ENCODE assay signal across 19 cellular contexts in the genomic region with DNA sequence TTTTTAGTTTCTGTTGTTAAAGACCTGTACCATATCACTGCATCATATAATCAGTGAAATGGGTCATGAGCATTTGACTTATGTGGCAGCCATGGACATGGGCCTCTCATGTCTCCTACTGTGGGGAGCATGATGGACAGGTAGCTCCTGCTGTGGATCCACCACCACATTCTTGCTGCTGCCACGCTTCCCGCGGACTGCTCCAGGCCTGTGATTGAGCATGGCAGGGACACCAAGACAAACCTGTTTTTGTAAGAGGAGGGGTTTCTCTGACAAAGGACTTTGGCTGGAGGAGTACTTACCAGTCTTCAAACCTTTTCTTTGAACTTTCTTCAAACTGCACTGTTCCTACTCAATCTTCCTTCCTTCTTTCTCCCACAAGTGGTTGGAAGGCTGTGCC. TPM values are rescaled to one million over a fixed set of nuclear protein-coding genes. Genes with fewer than 3 reads are reported as not detected.
DNase-seq lines count a peak whose midpoint lies in the region; ATAC-seq, FAIRE-seq and TF ChIP-seq lines count a peak whose summit lies in the region.
"Had no signal": no experiment of that assay in that cellular context is flagged by ENCODE, and none has a peak within 500 bp of the region (broad histone marks: within the 10 kb centered on the region; RNA-seq: fewer than 3 reads in every experiment).

No MANE protein-coding gene starts in this region.

- no peak overlapping the region for H3K4me3 Mint-ChIP-seq in Caco-2 (ENCODE audit: unreplicated experiment)
- H3K4me3 Mint-ChIP-seq in H9, result no peak overlapping the region; a peak in 1 of 5 replicates
- H3K4me3 Mint-ChIP-seq in endodermal cell, result no peak overlapping the region
- H3K4me3 Mint-ChIP-seq in nephron progenitor cell, result no peak overlapping the region

- no peak for FAIRE-seq in GM12892 (lab: Jason Lieb, UNC)
- FAIRE-seq: G401.6, GM12891, GM19239, H54, HepG2, HTR-8/SVneo had no signal

- H2BK120ac ChIP-seq in H9 (ENCODE audit: low read depth, low read length, poor library complexity, severe bottlenecking), result no peak overlapping the region

- no peak overlapping the region for H3K23ac ChIP-seq in H9 (ENCODE audit: insufficient read length, low read depth, low read length)

- no peak overlapping the region for H2AK5ac ChIP-seq in H9 (ENCODE audit: insufficient read length, low read length)

- no peaks in the 10 kb centered on the region for H3K27me3 Mint-ChIP-seq in Caco-2 (ENCODE audit: insufficient read depth, unreplicated experiment)
- no peaks in the 10 kb centered on the region for H3K27me3 Mint-ChIP-seq in H9 (ENCODE audit: low read depth)
- H3K27me3 Mint-ChIP-seq in endodermal cell (ENCODE audit: insufficient read depth), result no peaks in the 10 kb centered on the region
- no peaks in the 10 kb centered on the region for H3K27me3 Mint-ChIP-seq in nephron progenitor cell (ENCODE audit: low read depth, poor library complexity)

- H3K36me3 ChIP-seq in Caco-2 (ENCODE audit: control insufficient read depth, insufficient read depth, low read length) (no peaks in the 10 kb centered on the region), endodermal cell (ENCODE audit: control insufficient read depth, insufficient read depth, low read length) (no peaks in the 10 kb centered on the region), heart right ventricle (no peaks in the 10 kb centered on the region)
- H3K36me3 ChIP-seq: BLaER1 treated with 17β-estradiol and CSF1 and Interleukin-3, amounts not matched to agents 10 nM and 100 nM had no signal

- no peak overlapping the region for H2BK12ac ChIP-seq in H9 (ENCODE audit: insufficient read length, low read depth, low read length)

- no peaks in the 10 kb centered on the region for H3K79me1 ChIP-seq in H9 (ENCODE audit: insufficient read depth, low read depth, low read length, poor library complexity, severe bottlenecking)

- ATAC-seq in heart right ventricle, result no peak
- ATAC-seq: HepG2 had no signal

- no peak overlapping the region for H3K9ac ChIP-seq in H9 (ENCODE audit: extremely low read depth, insufficient read length, low read length)
- no peak overlapping the region for H3K9ac ChIP-seq in endodermal cell (ENCODE audit: extremely low read depth, low read length, poor library complexity, severe bottlenecking)
- H3K9ac ChIP-seq: BLaER1 treated with 17β-estradiol and CSF1 and Interleukin-3, amounts not matched to agents 10 nM and 100 nM had no signal

- no peaks in the 10 kb centered on the region for H3K79me2 ChIP-seq in H9 (ENCODE audit: insufficient read depth, low read length)

- H2AFZ ChIP-seq in H9 (ENCODE audit: low read length), result no peak overlapping the region

- no peaks in the 10 kb centered on the region for H3K23me2 ChIP-seq in H9 (ENCODE audit: insufficient read length, low read depth, low read length, poor library complexity, severe bottlenecking)

- no peak overlapping the region for H3T11ph ChIP-seq in H9 (ENCODE audit: low read length)

- H3K18ac ChIP-seq in H9 (ENCODE audit: insufficient read length, low read depth, low read length), result no peak overlapping the region

- no peak for TF ChIP-seq POLR2A in GM12892 (IDR thresholded peaks at IDR 0.05; ENCODE audit: low read depth, low read length)

- H3K4ac ChIP-seq in H9 (ENCODE audit: low read depth, low read length), result no peak overlapping the region

- H3K56ac ChIP-seq in H9 (ENCODE audit: insufficient read length, low read depth, low read length), result no peak overlapping the region

- no peak overlapping the region for H2BK15ac ChIP-seq in H9 (ENCODE audit: low read depth, low read length)

- peak in 1 of 2 experiments; percentile 16 for DNase-seq in Caco-2
- DNase-seq in H9, result no peak
- peak; percentile 60 for DNase-seq in endodermal cell
- DNase-seq in nephron progenitor cell, result no peak
- DNase-seq in heart right ventricle, result no peak
- DNase-seq in GM12892 (ENCODE audit: insufficient read length), result no peak
- no peak for DNase-seq in stimulated activated CD4-positive, alpha-beta T cell treated with anti-CD3 and anti-CD28 coated beads, Interleukin-12 subunit alpha, Interleukin-12 subunit beta, amount 100 ng/mL, for 4 hours
- DNase-seq: ACHN; Calu3; CD4-positive, CD25-positive, alpha-beta regulatory T cell; DMS79 had no signal

- no CpG with 5 or more reads among the region's 3 CpGs for WGBS in H9 (ENCODE audit: extremely low coverage, insufficient read length, low lambda C conversion rate)
- WGBS in endodermal cell (ENCODE audit: insufficient coverage in 1 of 2, insufficient read length in 1 of 2), 2 experiments, result 96 to 100% methylated on average over 1 to 3 of the region's 3 CpGs
- 82 to 88% methylated on average over 3 of the region's 3 CpGs for WGBS in heart right ventricle, 2 donors

- CTCF ChIA-PET in Caco-2 (lab: Charles Lee), result interaction anchor here (0.6 kb wide), 1 partner anchor 404 kb away, joined by 3 read pairs; no protein-coding TSS in a partner anchor

- no peak overlapping the region for H3K4me3 ChIP-seq in Caco-2 (ENCODE audit: low read depth, low read length)
- no peak overlapping the region for H3K4me3 ChIP-seq in endodermal cell (ENCODE audit: low read length)
- no peak overlapping the region for H3K4me3 ChIP-seq in heart right ventricle
- H3K4me3 ChIP-seq: BLaER1 treated with 17β-estradiol and CSF1 and Interleukin-3, amounts not matched to agents 10 nM and 100 nM had no signal

- no TSS peak for BruUV-seq in Caco-2 (replicated peaks; lab: Mats Ljungman, UMichigan)

- no peak overlapping the region for H3K4me2 ChIP-seq in H9 (ENCODE audit: insufficient read depth, insufficient read length, low read length)
- H3K4me2 ChIP-seq: BLaER1 treated with 17β-estradiol and CSF1 and Interleukin-3, amounts not matched to agents 10 nM and 100 nM had no signal

- H3K4me1 ChIP-seq in Caco-2 (peaks cover 5% of the 10 kb centered on the region; the same call in 1 of the 2 replicates), H9 (ENCODE audit: insufficient read depth, low read length) (no peaks in the 10 kb centered on the region), endodermal cell (ENCODE audit: control insufficient read depth, insufficient read depth, low read length) (no peaks in the 10 kb centered on the region), heart right ventricle (peaks cover 0 to 2% (median 0%) of the 10 kb centered on the region in 9 donors)

- no peak overlapping the region for H2BK5ac ChIP-seq in H9 (ENCODE audit: insufficient read length, low read length)

- no peak overlapping the region for H3K14ac ChIP-seq in H9 (ENCODE audit: insufficient read depth, low read length)

- no peak overlapping the region for H2BK20ac ChIP-seq in H9 (ENCODE audit: low read depth, low read length, poor library complexity, severe bottlenecking)

- intact Hi-C loops in Caco-2 (cut with micrococcal nuclease; ENCODE audit: unreplicated experiment) (no loop called here), heart right ventricle (cut with DNase I) (no loop called here)

- H3K9me3 Mint-ChIP-seq in Caco-2 (ENCODE audit: unreplicated experiment), result no peaks in the 10 kb centered on the region
- no peaks in the 10 kb centered on the region for H3K9me3 Mint-ChIP-seq in H9
- no peaks in the 10 kb centered on the region for H3K9me3 Mint-ChIP-seq in endodermal cell
- H3K9me3 Mint-ChIP-seq in nephron progenitor cell, result no peaks in the 10 kb centered on the region
- H3K9me3 Mint-ChIP-seq: CD4-positive, CD25-positive, alpha-beta regulatory T cell had no signal

- H4K5ac ChIP-seq in H9 (ENCODE audit: insufficient read length, low read depth, low read length), result no peak overlapping the region

- H4K20me1 ChIP-seq in H9 (ENCODE audit: control insufficient read depth, insufficient read depth, insufficient read length), result no peaks in the 10 kb centered on the region
- H4K20me1 ChIP-seq: BLaER1 treated with 17β-estradiol and CSF1 and Interleukin-3, amounts not matched to agents 10 nM and 100 nM had no signal

- no peaks in the 10 kb centered on the region for H3K4me1 Mint-ChIP-seq in Caco-2 (ENCODE audit: low read depth, unreplicated experiment)
- H3K4me1 Mint-ChIP-seq in H9, result peaks cover 8 to 14% of the 10 kb centered on the region in 2 experiments
- peaks cover 9% of the 10 kb centered on the region for H3K4me1 Mint-ChIP-seq in endodermal cell
- peaks cover 13% of the 10 kb centered on the region for H3K4me1 Mint-ChIP-seq in nephron progenitor cell
- H3K4me1 Mint-ChIP-seq: CD4-positive, CD25-positive, alpha-beta regulatory T cell had no signal

- H3K9me3 ChIP-seq in Caco-2 (no peaks in the 10 kb centered on the region), H9 (ENCODE audit: control insufficient read depth, low read depth, low read length) (no peaks in the 10 kb centered on the region), endodermal cell (ENCODE audit: control insufficient read depth, low read length) (no peaks in the 10 kb centered on the region), heart right ventricle (no peaks in the 10 kb centered on the region)
- H3K9me3 ChIP-seq: BLaER1 treated with 17β-estradiol and CSF1 and Interleukin-3, amounts not matched to agents 10 nM and 100 nM had no signal

- no peaks in the 10 kb centered on the region for H3K36me3 Mint-ChIP-seq in Caco-2 (ENCODE audit: insufficient read depth, unreplicated experiment)
- H3K36me3 Mint-ChIP-seq in H9 (ENCODE audit: insufficient read depth in 1 of 3, low read depth in 3 of 3), result no peaks in the 10 kb centered on the region
- no peaks in the 10 kb centered on the region for H3K36me3 Mint-ChIP-seq in endodermal cell (ENCODE audit: low read depth)
- no peaks in the 10 kb centered on the region for H3K36me3 Mint-ChIP-seq in nephron progenitor cell (ENCODE audit: low read depth)
- H3K36me3 Mint-ChIP-seq: CD4-positive, CD25-positive, alpha-beta regulatory T cell had no signal

- TF ChIP-seq CTCF in Caco-2 (IDR thresholded peaks at IDR 0.05; ENCODE audit: insufficient read depth in 1 of 2, low read depth in 1 of 2, low read length in 1 of 2, severe bottlenecking in 1 of 2, unreplicated experiment in 1 of 2), result no peak
- no peak for TF ChIP-seq CTCF in H9 (conservative IDR thresholded peaks at IDR 0.05)
- no peak for TF ChIP-seq CTCF in endodermal cell (conservative IDR thresholded peaks at IDR 0.05)
- TF ChIP-seq CTCF in nephron progenitor cell (IDR thresholded peaks at IDR 0.05), result no peak
- TF ChIP-seq CTCF in heart right ventricle (IDR thresholded peaks at IDR 0.05), result no peak

- POLR2A ChIA-PET in Caco-2 (lab: Charles Lee), result no interaction called here

- H3K27me3 ChIP-seq in Caco-2 (replicated peaks; ENCODE audit: control insufficient read depth, insufficient read depth, low read length), result no peaks in the 10 kb centered on the region
- H3K27me3 ChIP-seq in H9 (ENCODE audit: insufficient read depth, low read length), result no peaks in the 10 kb centered on the region
- H3K27me3 ChIP-seq in endodermal cell (ENCODE audit: control insufficient read depth, insufficient read depth, low read length, poor library complexity, severe bottlenecking), result no peaks in the 10 kb centered on the region
- H3K27me3 ChIP-seq in heart right ventricle, result no peaks in the 10 kb centered on the region
- H3K27me3 ChIP-seq: BLaER1 treated with 17β-estradiol and CSF1 and Interleukin-3, amounts not matched to agents 10 nM and 100 nM had no signal

- H4K91ac ChIP-seq in H9 (ENCODE audit: insufficient read length, low read depth, low read length), result no peak overlapping the region

- H4K8ac ChIP-seq in H9 (replicated peaks; ENCODE audit: insufficient read length, low read depth, low read length), result no peak overlapping the region

- H3K27ac Mint-ChIP-seq in Caco-2 (ENCODE audit: unreplicated experiment), result peak overlapping the region; percentile 40
- H3K27ac Mint-ChIP-seq in H9, result peak overlapping the region; percentile 41 to 90 (median 59); a peak in 6 of 7 replicates
- H3K27ac Mint-ChIP-seq in endodermal cell, result no peak overlapping the region
- H3K27ac Mint-ChIP-seq in nephron progenitor cell, result peak overlapping the region; percentile 14
- H3K27ac Mint-ChIP-seq: CD4-positive, CD25-positive, alpha-beta regulatory T cell had no signal

- H3K27ac ChIP-seq in H9 (ENCODE audit: insufficient read length, low read depth, low read length) (no peak overlapping the region), endodermal cell (ENCODE audit: low read depth, low read length) (no peak overlapping the region), heart right ventricle (no peak overlapping the region)
- H3K27ac ChIP-seq: BLaER1 treated with 17β-estradiol and CSF1 and Interleukin-3, amounts not matched to agents 10 nM and 100 nM had no signal

RNA-seq across cellular contexts. Expression of gene P2RY14, which starts 17.9 kb away (rescaled TPM):
- total RNA-seq in Caco-2 (2022) (not detected in 2 replicates), H9 (2021) (not detected in 2 replicates), endodermal cell (not detected), heart right ventricle (1 to 10 TPM; 1.5 to 5.3 (median 2.7) TPM)
- not detected for polyA plus RNA-seq in endodermal cell (2013, experiment 1 of 2)
- not detected for polyA plus RNA-seq in endodermal cell (2013, experiment 2 of 2)
- 1 to 10 TPM in 1 of 2 donors, under 1 TPM in 1; 0.72 to 4.0 TPM for polyA plus RNA-seq in heart right ventricle
- polyA plus RNA-seq in GM12892 (2012; ENCODE audit: missing spikeins), result not detected
- total RNA-seq: Calu3, HepG2 had no signal
- polyA plus RNA-seq: HepG2 had no signal

RNA-seq across cellular contexts. Expression of gene GPR87, which starts 20.4 kb away (rescaled TPM):
- total RNA-seq in Caco-2 (2022) (0.18 and 0.28 TPM in 2 replicates), H9 (2021) (0.18 and 0.33 TPM in 2 replicates), endodermal cell (not detected), heart right ventricle (not detected)
- 0.14 TPM for polyA plus RNA-seq in endodermal cell (2013, experiment 1 of 2)
- polyA plus RNA-seq in endodermal cell (2013, experiment 2 of 2), result 0.29 TPM
- polyA plus RNA-seq in heart right ventricle, result under 1 TPM in 1 of 2 donors, not detected in 1; 0.01 TPM
- polyA plus RNA-seq in GM12892 (2012; ENCODE audit: missing spikeins), result not detected
- total RNA-seq: A172; CD4-positive, CD25-positive, alpha-beta regulatory T cell; HepG2 had no signal
- polyA plus RNA-seq: CD4-positive, CD25-positive, alpha-beta regulatory T cell; HepG2 had no signal

RNA-seq across cellular contexts. Expression of gene P2RY13, which starts 33.1 kb away (rescaled TPM):
- total RNA-seq in Caco-2 (2022), result not detected in 2 replicates
- total RNA-seq in H9 (2021), result not detected in 2 replicates
- total RNA-seq in endodermal cell, result not detected
- not detected for polyA plus RNA-seq in endodermal cell (2013, experiment 1 of 2)
- polyA plus RNA-seq in endodermal cell (2013, experiment 2 of 2), result not detected
- 1 to 10 TPM in 2 of 10 donors, under 1 TPM in 8; 0.26 to 4.9 (median 0.44) TPM for total RNA-seq in heart right ventricle
- polyA plus RNA-seq in heart right ventricle, result under 1 TPM; 0.14 to 0.15 TPM
- polyA plus RNA-seq in GM12892 (2012; ENCODE audit: missing spikeins), result not detected
- total RNA-seq: A172; Calu3; CD4-positive, CD25-positive, alpha-beta regulatory T cell; HepG2 had no signal
- polyA plus RNA-seq: HepG2 had no signal
